8 cellular contexts compared by ENCODE assay signal in genomic region chr17:82848022-82848592, GRCh38. TPM values are rescaled to one million over a fixed set of nuclear protein-coding genes. Genes with fewer than 3 reads are reported as not detected.
DNase-seq lines count a peak whose midpoint lies in the region; ATAC-seq and TF ChIP-seq lines count a peak whose summit lies in the region.

No MANE protein-coding gene starts in this region.

- peaks cover 12% of the 10 kb centered on the region for H3K4me1 Mint-ChIP-seq in activated T-cell treated with anti-CD3 and anti-CD28 coated beads, Interleukin-2, amount 50 U/mL, for 4 hours (ENCODE audit: low read depth)
- peaks cover 2% of the 10 kb centered on the region for H3K4me1 Mint-ChIP-seq in osteocyte (ENCODE audit: unreplicated experiment)

- no peak overlapping the region for H3K27ac Mint-ChIP-seq in osteocyte (ENCODE audit: unreplicated experiment)

- DNase-seq in HT-29 (ENCODE audit: low spot score): peak; percentile 73
- peak; percentile 32 for DNase-seq in activated T-cell treated with anti-CD3 and anti-CD28 coated beads, Interleukin-2, amount 50 U/mL, for 4 hours
- DNase-seq in fibroblast of peridontal ligament (ENCODE audit: extremely low read depth): peak; percentile 85
- DNase-seq in smooth muscle cell of the brain vasculature (ENCODE audit: low read depth, low spot score): peak; percentile 66
- DNase-seq in effector CD4-positive, alpha-beta T cell: no peak
- no peak for DNase-seq in osteocyte (ENCODE audit: extremely low spot score, unreplicated experiment)

- H3K36me3 Mint-ChIP-seq in activated T-cell treated with anti-CD3 and anti-CD28 coated beads, Interleukin-2, amount 50 U/mL, for 4 hours (ENCODE audit: insufficient read depth): no peaks in the 10 kb centered on the region
- H3K36me3 Mint-ChIP-seq in osteocyte (ENCODE audit: unreplicated experiment): peaks cover 4% of the 10 kb centered on the region

- no peaks in the 10 kb centered on the region for H3K27me3 Mint-ChIP-seq in activated T-cell treated with anti-CD3 and anti-CD28 coated beads, Interleukin-2, amount 50 U/mL, for 4 hours (ENCODE audit: low read depth)
- H3K27me3 Mint-ChIP-seq in osteocyte (ENCODE audit: unreplicated experiment): no peaks in the 10 kb centered on the region

- H3K4me3 Mint-ChIP-seq in activated T-cell treated with anti-CD3 and anti-CD28 coated beads, Interleukin-2, amount 50 U/mL, for 4 hours: peak overlapping the region; percentile 61
- no peak overlapping the region for H3K4me3 Mint-ChIP-seq in osteocyte (ENCODE audit: unreplicated experiment)

- H3K9me3 Mint-ChIP-seq in activated T-cell treated with anti-CD3 and anti-CD28 coated beads, Interleukin-2, amount 50 U/mL, for 4 hours: no peaks in the 10 kb centered on the region
- H3K9me3 Mint-ChIP-seq in osteocyte (ENCODE audit: unreplicated experiment): no peaks in the 10 kb centered on the region

- TF ChIP-seq CTCF in osteocyte (IDR thresholded peaks at IDR 0.05): no peak

- peak; percentile 86 to 90 for ATAC-seq in activated T-cell treated with anti-CD3 and anti-CD28 coated beads, Interleukin-2, amount 50 U/mL, for 4 hours
- no peak for ATAC-seq in HG02642 (IDR thresholded peaks at IDR 0.05; ENCODE audit: poor library complexity, unreplicated experiment)
- no peak for ATAC-seq in HG02759 (IDR thresholded peaks at IDR 0.05; ENCODE audit: unreplicated experiment)

RNA-seq across cellular contexts. Expression of gene ZNF750, which starts 8.3 kb away (rescaled TPM):
- 0.05 TPM in 1 of 2 replicates, not detected in the other for total RNA-seq in HT-29 (2014; rRNA removed; shearing (Covaris generic))
- total RNA-seq in activated T-cell treated with anti-CD3 and anti-CD28 coated beads, Interleukin-2, amount 50 U/mL, for 4 hours: not detected
- not detected in 2 replicates for total RNA-seq in osteocyte

Comparison
In these comparisons a context has a peak if more than half of its experiments do, and no peak if none do; other contexts are left out.
1. DNase-seq: peak in HT-29 (single experiment), activated T-cell treated with anti-CD3 and anti-CD28 coated beads, Interleukin-2, amount 50 U/mL, for 4 hours (single experiment), fibroblast of peridontal ligament (single experiment) and smooth muscle cell of the brain vasculature (single experiment); none in effector CD4-positive, alpha-beta T cell (single experiment) and osteocyte (single experiment).
2. ATAC-seq: peak in activated T-cell treated with anti-CD3 and anti-CD28 coated beads, Interleukin-2, amount 50 U/mL, for 4 hours (2 of 2); none in HG02642 (single experiment) and HG02759 (single experiment).